In the genomic region with DNA sequence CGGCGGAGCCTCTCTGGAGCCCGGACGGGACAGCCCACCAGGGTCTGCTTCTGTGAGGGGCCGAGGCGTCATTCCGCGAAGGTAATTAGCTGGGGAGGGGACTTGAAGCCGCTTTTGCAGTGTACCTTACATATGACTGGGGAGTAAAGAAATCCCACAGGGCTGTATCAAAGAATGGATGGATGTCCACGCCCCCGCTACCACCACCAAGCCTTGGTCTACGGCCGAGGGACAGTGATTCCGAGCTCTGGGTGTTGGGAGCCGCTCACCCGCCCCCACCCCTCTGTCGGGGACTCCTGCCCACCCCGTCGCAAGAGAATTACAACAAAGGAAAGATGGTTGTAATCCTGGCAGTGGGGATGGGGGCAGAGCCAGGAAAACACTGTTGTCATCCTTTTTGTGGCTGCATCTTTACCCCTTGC, we compare ENCODE assay signal across 8 cellular contexts. TPM values are rescaled to one million over a fixed set of nuclear protein-coding genes. Genes with fewer than 3 reads are reported as not detected.
DNase-seq lines count a peak whose midpoint lies in the region; ATAC-seq and TF ChIP-seq lines count a peak whose summit lies in the region.

No MANE protein-coding gene starts in this region.

- no peaks in the 10 kb centered on the region for H3K9me3 ChIP-seq in CD8-positive, alpha-beta memory T cell (ENCODE audit: low read length)
- no peaks in the 10 kb centered on the region for H3K9me3 ChIP-seq in gastroesophageal sphincter

- peak overlapping the region; percentile 91 to 98 (median 94) for H3K27ac Mint-ChIP-seq in CD8-positive, alpha-beta memory T cell
- peak overlapping the region; percentile 94 for H3K27ac Mint-ChIP-seq in activated CD4-positive, alpha-beta memory T cell treated with anti-CD3 and anti-CD28 coated beads for 36 hours
- peak overlapping the region; percentile 99 for H3K27ac Mint-ChIP-seq in osteocyte (ENCODE audit: unreplicated experiment)

- peak overlapping the region; percentile 93 to 100 (median 95) for H3K4me3 Mint-ChIP-seq in CD8-positive, alpha-beta memory T cell
- H3K4me3 Mint-ChIP-seq in activated CD4-positive, alpha-beta memory T cell treated with anti-CD3 and anti-CD28 coated beads for 36 hours = peak overlapping the region; percentile 93
- H3K4me3 Mint-ChIP-seq in osteocyte (ENCODE audit: unreplicated experiment) = peak overlapping the region; percentile 91

- no peak for TF ChIP-seq POLR2A in gastroesophageal sphincter (IDR thresholded peaks at IDR 0.05)

- H3K4me1 Mint-ChIP-seq in CD8-positive, alpha-beta memory T cell = peaks cover 40 to 75% (median 72%) of the 10 kb centered on the region in 3 donors
- H3K4me1 Mint-ChIP-seq in activated CD4-positive, alpha-beta memory T cell treated with anti-CD3 and anti-CD28 coated beads for 36 hours (ENCODE audit: low read depth) = peaks cover 41% of the 10 kb centered on the region
- peaks cover 34% of the 10 kb centered on the region for H3K4me1 Mint-ChIP-seq in osteocyte (ENCODE audit: unreplicated experiment)

- no peak for DNase-seq in CD8-positive, alpha-beta memory T cell
- DNase-seq in activated CD4-positive, alpha-beta memory T cell treated with anti-CD3 and anti-CD28 coated beads for 36 hours = no peak
- DNase-seq in osteocyte (ENCODE audit: extremely low spot score, unreplicated experiment) (no peak), NCI-H128 (lab: John Stamatoyannopoulos, UW; ENCODE audit: unreplicated experiment) (no peak)

- H3K27me3 ChIP-seq in CD8-positive, alpha-beta memory T cell (ENCODE audit: insufficient read depth, low read length, poor library complexity, severe bottlenecking) = no peaks in the 10 kb centered on the region
- H3K27me3 ChIP-seq in gastroesophageal sphincter = no peaks in the 10 kb centered on the region

- POLR2A ChIA-PET in CD8-positive, alpha-beta memory T cell (lab: Charles Lee) = interaction anchor here (1.0 to 2.4 kb wide), 4 partner anchors 11 to 149 kb away, joined by 3 to 32 read pairs (median 7); partner anchors contain the start of genes EPM2A and SHPRH
- POLR2A ChIA-PET in activated CD4-positive, alpha-beta memory T cell treated with anti-CD3 and anti-CD28 coated beads for 36 hours (lab: Charles Lee) = interaction anchor here (1.2 to 2.9 kb wide), 2 partner anchors 8 to 80 kb away, joined by 3 to 37 read pairs; partner anchors contain the start of gene EPM2A

- TF ChIP-seq CTCF in gastroesophageal sphincter (IDR thresholded peaks at IDR 0.05) = no peak
- TF ChIP-seq CTCF in osteocyte (IDR thresholded peaks at IDR 0.05) = no peak

- intact Hi-C loops in activated CD4-positive, alpha-beta memory T cell treated with anti-CD3 and anti-CD28 coated beads for 36 hours (cut with micrococcal nuclease) = loop anchor here (1.0 to 10.0 kb wide), 5 partner anchors 21 to 1389 kb away; partner anchors contain the start of genes SHPRH and STXBP5

- H3K36me3 Mint-ChIP-seq in CD8-positive, alpha-beta memory T cell = peaks cover 0 to 9% (median 2%) of the 10 kb centered on the region in 3 donors
- peaks cover 2% of the 10 kb centered on the region for H3K36me3 Mint-ChIP-seq in activated CD4-positive, alpha-beta memory T cell treated with anti-CD3 and anti-CD28 coated beads for 36 hours
- no peaks in the 10 kb centered on the region for H3K36me3 Mint-ChIP-seq in osteocyte (ENCODE audit: unreplicated experiment)

- CTCF ChIA-PET in CD8-positive, alpha-beta memory T cell (lab: Charles Lee) = interaction anchor here (1.1 to 1.6 kb wide), 7 partner anchors 11 to 149 kb away, joined by 3 to 5 read pairs (median 3); partner anchors contain the start of gene SHPRH
- CTCF ChIA-PET in activated CD4-positive, alpha-beta memory T cell treated with anti-CD3 and anti-CD28 coated beads for 36 hours (lab: Charles Lee) = interaction anchor here (0.8 to 2.0 kb wide), 5 partner anchors 9 to 182 kb away, joined by 3 to 10 read pairs (median 3); partner anchors contain the start of gene EPM2A

- H3K9me3 Mint-ChIP-seq in CD8-positive, alpha-beta memory T cell = no peaks in the 10 kb centered on the region
- no peaks in the 10 kb centered on the region for H3K9me3 Mint-ChIP-seq in activated CD4-positive, alpha-beta memory T cell treated with anti-CD3 and anti-CD28 coated beads for 36 hours
- no peaks in the 10 kb centered on the region for H3K9me3 Mint-ChIP-seq in osteocyte (ENCODE audit: unreplicated experiment)

- H3K27ac ChIP-seq in CD8-positive, alpha-beta memory T cell (ENCODE audit: low read depth, low read length) = peak overlapping the region; percentile 87
- peak overlapping the region; percentile 88 to 97 (median 94) for H3K27ac ChIP-seq in gastroesophageal sphincter

- peaks cover 24% of the 10 kb centered on the region for H3K4me1 ChIP-seq in CD8-positive, alpha-beta memory T cell (ENCODE audit: insufficient read depth, low read length)
- H3K4me1 ChIP-seq in gastroesophageal sphincter = peaks cover 0 to 39% (median 0%) of the 10 kb centered on the region in 3 donors

- H3K4me3 ChIP-seq in CD8-positive, alpha-beta memory T cell (ENCODE audit: low read length) = peak overlapping the region; percentile 92
- peak overlapping the region; percentile 82 to 88 for H3K4me3 ChIP-seq in gastroesophageal sphincter

- ATAC-seq in GM19397 (IDR thresholded peaks at IDR 0.05; ENCODE audit: unreplicated experiment) (peak; percentile 0), HG03571 (IDR thresholded peaks at IDR 0.05; ENCODE audit: unreplicated experiment) (peak; percentile 1), gastroesophageal sphincter (peak; percentile 1), HG02884 (IDR thresholded peaks at IDR 0.05; ENCODE audit: unreplicated experiment) (no peak)

- H3K27me3 Mint-ChIP-seq in CD8-positive, alpha-beta memory T cell = no peaks in the 10 kb centered on the region
- no peaks in the 10 kb centered on the region for H3K27me3 Mint-ChIP-seq in activated CD4-positive, alpha-beta memory T cell treated with anti-CD3 and anti-CD28 coated beads for 36 hours
- no peaks in the 10 kb centered on the region for H3K27me3 Mint-ChIP-seq in osteocyte (ENCODE audit: unreplicated experiment)

- WGBS in gastroesophageal sphincter (ENCODE audit: low coverage in 1 of 2), 2 donors = 4% methylated on average over 5 of the region's 19 CpGs; no CpG with 5 or more reads in 1 of the 2 donors

- H3K36me3 ChIP-seq in CD8-positive, alpha-beta memory T cell (ENCODE audit: insufficient read depth, low read length) = no peaks in the 10 kb centered on the region
- H3K36me3 ChIP-seq in gastroesophageal sphincter = no peaks in the 10 kb centered on the region

- TF ChIP-seq EP300 in gastroesophageal sphincter (IDR thresholded peaks at IDR 0.05) = no peak

RNA-seq across cellular contexts. Expression of gene FBXO30, which starts 0.8 kb away (rescaled TPM):
- total RNA-seq in CD8-positive, alpha-beta memory T cell = 1 to 10 TPM; 7.9 to 8.4 TPM
- polyA plus RNA-seq in CD8-positive, alpha-beta memory T cell = 1.5 TPM
- total RNA-seq in activated CD4-positive, alpha-beta memory T cell treated with anti-CD3 and anti-CD28 coated beads for 36 hours = 1 to 10 TPM; 5.0 to 5.1 TPM
- total RNA-seq in gastroesophageal sphincter = 100 to 1,000 TPM in 1 of 4 donors, 10 to 100 TPM in 3; 47.7 to 102 (median 63.1) TPM
- total RNA-seq in osteocyte = 12.0 and 13.2 TPM in 2 replicates
